Comparison of ENCODE assay signal across 35 cellular contexts in genomic region chr17:27203241-27203640, GRCh38.
"Had no signal": no experiment of that assay in that cellular context is flagged by ENCODE, and none has a peak within 500 bp of the region (broad histone marks: within the 10 kb centered on the region; RNA-seq: fewer than 3 reads in every experiment).

No MANE protein-coding gene starts in this region.

- H3K9me3 ChIP-seq: adrenal gland, body of pancreas, breast epithelium had no signal

- ATAC-seq: activated CD8-positive, alpha-beta T cell treated with anti-CD3 and anti-CD28 coated beads for 36 hours; activated naive CD4-positive, alpha-beta T cell treated with anti-CD3 and anti-CD28 coated beads, Interleukin-2, amount 50 U/mL, for 72 hours; activated T-cell treated with anti-CD3 and anti-CD28 coated beads, Interleukin-2, amount 50 U/mL, for 4 hours; activated T-cell treated with anti-CD3 and anti-CD28 coated beads, Interleukin-2, amount 50 U/mL, for 72 hours; activated T-helper 17 cell treated with anti-CD3 and anti-CD28 coated beads, Interleukin-2, amount 50 U/mL, for 72 hours; body of pancreas had no signal

- H3K27ac ChIP-seq: adrenal gland, body of pancreas, brain microvascular endothelial cell, breast epithelium, cardiac muscle cell, VCaP had no signal

- H3K4me1 ChIP-seq: adrenal gland, body of pancreas, breast epithelium had no signal

- FAIRE-seq: astrocyte, TTC549 had no signal

- DNase-seq: activated B cell treated with CpG ODN at 0.5 μM for 24 hours; activated CD4-positive, alpha-beta memory T cell treated with anti-CD3 and anti-CD28 coated beads for 36 hours; activated CD4-positive, alpha-beta T cell treated with anti-CD3 and anti-CD28 coated beads for 4 hours; activated CD4-positive, alpha-beta T cell treated with anti-CD3 and anti-CD28 coated beads, Interleukin-2, amount 10 ng/mL, durations not matched to agents 24 days and 14 days; activated CD4-positive, alpha-beta T cell treated with anti-CD3 and anti-CD28 coated beads, Interleukin-2, amount 50 U/mL, for 1 hour; activated CD4-positive, alpha-beta T cell treated with anti-CD3 and anti-CD28 coated beads, Interleukin-2, amount 50 U/mL, for 4 hours; activated CD4-positive, CD25-positive, alpha-beta regulatory T cell treated with anti-CD3 and anti-CD28 coated beads, Interleukin-2, amount 50 U/mL, for 72 hours; activated CD8-positive, alpha-beta memory T cell treated with anti-CD3 and anti-CD28 coated beads, Interleukin-2, amount 50 U/mL, for 4 hours; activated CD8-positive, alpha-beta T cell treated with anti-CD3 and anti-CD28 coated beads for 36 hours; activated effector memory CD4-positive, alpha-beta T cell treated with anti-CD3 and anti-CD28 coated beads, Interleukin-2, amount 50 U/mL, for 16 hours; activated gamma-delta T cell treated with Interleukin-2 at 50 U/mL for 16 hours; activated naive CD4-positive, alpha-beta T cell; activated naive CD4-positive, alpha-beta T cell treated with anti-CD3 and anti-CD28 coated beads for 36 hours; activated naive CD4-positive, alpha-beta T cell treated with anti-CD3 and anti-CD28 coated beads, Interleukin-2, amount 50 U/mL, for 16 hours; activated naive CD8-positive, alpha-beta T cell treated with anti-CD3 and anti-CD28 coated beads for 36 hours; activated T-cell treated with anti-CD3 and anti-CD28 coated beads for 4 hours; activated T-cell treated with anti-CD3 and anti-CD28 coated beads, Interleukin-2, amount 50 U/mL, for 1 hour; activated T-cell treated with anti-CD3 and anti-CD28 coated beads, Interleukin-2, amount 50 U/mL, for 4 hours; activated T-cell treated with anti-CD3 and anti-CD28 coated beads, Interleukin-2, amount 50 U/mL, for 72 hours; adrenal gland; amniotic stem cell; aorta; body of pancreas; brain microvascular endothelial cell; cerebellar nuclear complex; T-helper 1 cell; T-helper 2 cell; T-helper 9 cell had no signal

- H3K27me3 ChIP-seq: adrenal gland, body of pancreas, brain microvascular endothelial cell, breast epithelium, cardiac muscle cell had no signal

- H3K36me3 ChIP-seq: adrenal gland, brain microvascular endothelial cell, breast epithelium, cardiac muscle cell had no signal

- H3K4me3 ChIP-seq: adrenal gland, body of pancreas, breast epithelium, cardiac muscle cell had no signal
